1 cellular context compared by ENCODE assay signal in the genomic region with DNA sequence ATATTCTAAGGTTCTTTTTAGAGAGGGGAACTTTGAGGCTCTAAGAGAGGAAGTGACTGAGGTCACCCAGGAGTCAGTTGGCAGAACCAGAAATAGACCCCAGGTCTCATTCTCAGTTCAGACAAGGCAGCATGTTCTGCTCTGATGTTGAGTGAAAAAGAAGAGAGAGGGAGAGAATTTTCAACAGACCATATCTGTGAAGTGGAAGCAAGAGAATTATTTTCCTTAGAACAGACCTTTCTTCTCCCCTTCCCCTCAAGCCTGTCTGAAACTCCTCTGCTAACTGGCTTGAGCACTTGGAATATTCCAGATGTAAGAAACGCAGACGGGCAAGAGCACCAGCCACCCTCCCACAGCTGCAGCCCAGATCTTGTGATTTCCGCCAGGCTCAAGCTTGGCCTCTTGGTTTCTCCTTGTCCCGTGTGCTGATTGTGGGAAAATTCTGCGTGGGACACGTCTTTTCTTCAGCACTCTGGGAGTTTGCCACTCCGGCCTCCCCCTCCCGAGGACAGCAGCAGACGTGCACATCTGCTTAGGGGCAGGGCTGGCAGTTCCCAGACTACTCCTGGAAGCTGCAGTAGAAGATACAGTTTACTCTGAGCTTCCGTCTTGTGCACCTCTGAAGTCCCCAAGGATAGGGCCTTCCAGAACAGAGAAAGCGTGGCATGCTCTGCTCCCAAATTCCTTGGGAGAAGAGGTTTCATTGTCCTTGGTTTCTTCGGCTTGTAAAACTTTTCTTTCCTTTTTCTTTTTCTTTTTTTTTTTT.
TF ChIP-seq lines count a peak whose summit lies in the region.

No MANE protein-coding gene starts in this region.

TF ChIP-seq in IMR-90, 13 proteins besides CTCF, POLR2A, EP300 and RAD21 (continued from another document):
- TF ChIP-seq, protein P1, sequence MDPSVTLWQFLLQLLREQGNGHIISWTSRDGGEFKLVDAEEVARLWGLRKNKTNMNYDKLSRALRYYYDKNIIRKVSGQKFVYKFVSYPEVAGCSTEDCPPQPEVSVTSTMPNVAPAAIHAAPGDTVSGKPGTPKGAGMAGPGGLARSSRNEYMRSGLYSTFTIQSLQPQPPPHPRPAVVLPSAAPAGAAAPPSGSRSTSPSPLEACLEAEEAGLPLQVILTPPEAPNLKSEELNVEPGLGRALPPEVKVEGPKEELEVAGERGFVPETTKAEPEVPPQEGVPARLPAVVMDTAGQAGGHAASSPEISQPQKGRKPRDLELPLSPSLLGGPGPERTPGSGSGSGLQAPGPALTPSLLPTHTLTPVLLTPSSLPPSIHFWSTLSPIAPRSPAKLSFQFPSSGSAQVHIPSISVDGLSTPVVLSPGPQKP (IDR thresholded peaks at IDR 0.05; ENCODE audit: borderline replicate concordance, low read depth, low read length), result no peak
